In the genomic region with DNA sequence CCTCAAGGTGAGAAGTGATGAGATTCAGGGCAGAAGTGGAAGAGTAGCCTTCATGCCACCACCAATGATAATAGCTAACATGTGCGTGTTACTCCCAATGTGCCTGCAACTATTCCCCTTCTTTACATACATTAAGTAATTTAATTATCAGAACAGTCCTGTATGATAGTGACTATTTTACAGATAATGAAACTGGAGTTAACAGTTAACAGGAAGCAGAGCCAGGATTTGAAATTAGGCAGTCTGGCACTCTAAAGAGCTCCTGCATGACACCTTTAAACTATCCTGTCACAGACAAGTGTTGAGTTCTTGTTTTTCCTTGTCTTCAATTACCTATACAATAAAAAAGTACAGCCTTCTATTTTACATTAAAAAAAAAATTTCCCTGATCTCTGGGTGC, we compare ENCODE assay signal across 17 cellular contexts.
DNase-seq lines count a peak whose midpoint lies in the region; ATAC-seq and TF ChIP-seq lines count a peak whose summit lies in the region.
"Had no signal": no experiment of that assay in that cellular context is flagged by ENCODE, and none has a peak within 500 bp of the region (broad histone marks: within the 10 kb centered on the region; RNA-seq: fewer than 3 reads in every experiment).

No MANE protein-coding gene starts in this region.

- POLR2A ChIA-PET in SK-N-SH (lab: Yijun Ruan, JAX): interaction anchor here (0.9 kb wide), 1 partner anchor 114 kb away, joined by 3 read pairs; no protein-coding TSS in a partner anchor

- 80% methylated on average over 1 of the region's 1 CpG for WGBS in SK-N-SH (ENCODE audit: low lambda C conversion rate)

- H4K20me1 ChIP-seq in SK-N-SH (ENCODE audit: insufficient read depth): no peaks in the 10 kb centered on the region

- TF ChIP-seq CTCF in SK-N-SH (IDR thresholded peaks at IDR 0.05): no peak
- no peak for TF ChIP-seq CTCF in gastrocnemius medialis (IDR thresholded peaks at IDR 0.05 in 4 of 5, conservative IDR thresholded peaks at IDR 0.05 in 1 of 5)

- H3F3A ChIP-seq in SK-N-SH (replicated peaks; ENCODE audit: insufficient read depth): no peaks in the 10 kb centered on the region

- no peak overlapping the region for H3K4me3 ChIP-seq in SK-N-SH (ENCODE audit: low read depth in 2 of 2, low read length in 1 of 2)
- no peak overlapping the region for H3K4me3 ChIP-seq in gastrocnemius medialis
- H3K4me3 ChIP-seq: GM12878 had no signal

- no peak overlapping the region for H2AFZ ChIP-seq in SK-N-SH (ENCODE audit: low read depth)

- no peak overlapping the region for H3K9ac ChIP-seq in SK-N-SH

- intact Hi-C loops in head of caudate nucleus (cut with DNase I): no loop called here
- intact Hi-C loops in gastrocnemius medialis (cut with DNase I; ENCODE audit: low total_unique reads): no loop called here

- H3K36me3 ChIP-seq in SK-N-SH (replicated peaks in 1 of 2; ENCODE audit: control insufficient read depth in 1 of 2, insufficient read depth in 2 of 2, low read length in 1 of 2) (no peaks in the 10 kb centered on the region), gastrocnemius medialis (no peaks in the 10 kb centered on the region)

- no peaks in the 10 kb centered on the region for H3K36me3 Mint-ChIP-seq in memory B cell
- H3K36me3 Mint-ChIP-seq: CD4-positive, alpha-beta memory T cell had no signal

- peaks cover 1% of the 10 kb centered on the region for H3K9me3 Mint-ChIP-seq in memory B cell

- DNase-seq in SK-N-SH (peak; percentile 14), OCI-M1 (lab: John Stamatoyannopoulos, UW) (peak; percentile 16), memory B cell (ENCODE audit: low spot score in 2 of 2) (no peak), head of caudate nucleus (no peak), gastrocnemius medialis (no peak)
- DNase-seq: C1 segment of cervical spinal cord; CD4-positive, alpha-beta memory T cell; DMS79; GOT3; H9; IMR-90; KBM-7 had no signal

- no peaks in the 10 kb centered on the region for H3K79me2 ChIP-seq in SK-N-SH (ENCODE audit: insufficient read depth)

- peaks cover 23% of the 10 kb centered on the region for H3K4me1 Mint-ChIP-seq in memory B cell

- in situ Hi-C loops in gastrocnemius medialis (cut with MboI; ENCODE audit: low sequenced_read_pairs in 4 of 4): no loop called here

- H3K4me2 ChIP-seq in SK-N-SH: no peak overlapping the region

- H3K4me1 ChIP-seq in SK-N-SH (ENCODE audit: control insufficient read depth in 1 of 2, insufficient read depth in 2 of 2, low read depth in 1 of 2, low read length in 1 of 2) (peaks cover 0 to 4% of the 10 kb centered on the region in 2 experiments; a peak in 2 of 4 replicates), gastrocnemius medialis (no peaks in the 10 kb centered on the region)

- peak overlapping the region; percentile 18 for H3K27ac Mint-ChIP-seq in memory B cell
- H3K27ac Mint-ChIP-seq: CD4-positive, alpha-beta memory T cell had no signal

- H3K9me2 ChIP-seq in SK-N-SH: no peaks in the 10 kb centered on the region

- TF ChIP-seq RAD21 in SK-N-SH (IDR thresholded peaks at IDR 0.05; ENCODE audit: low read length): no peak

- H3K27ac ChIP-seq in SK-N-SH (ENCODE audit: low read depth in 2 of 2, low read length in 1 of 2) (peak overlapping the region in 1 of 2 experiments; percentile 67; a peak in 2 of 4 replicates), gastrocnemius medialis (no peak overlapping the region)
- H3K27ac ChIP-seq: 22Rv1 had no signal

- H3K4me3 Mint-ChIP-seq in memory B cell: no peak overlapping the region
- H3K4me3 Mint-ChIP-seq: H9 had no signal

- TF ChIP-seq POLR2A in GM18505 (IDR thresholded peaks at IDR 0.05; ENCODE audit: borderline replicate concordance, extremely low read depth, insufficient read depth, insufficient read length): no peak
- no peak for TF ChIP-seq POLR2A in gastrocnemius medialis (IDR thresholded peaks at IDR 0.05)

- no peaks in the 10 kb centered on the region for H3K9me3 ChIP-seq in SK-N-SH
- no peaks in the 10 kb centered on the region for H3K9me3 ChIP-seq in gastrocnemius medialis

- CTCF ChIA-PET in SK-N-SH (lab: Yijun Ruan, JAX): interaction anchor here (0.9 to 1.8 kb wide), 4 partner anchors 13 to 104 kb away, joined by 3 to 6 read pairs (median 4); no protein-coding TSS in a partner anchor

- no peaks in the 10 kb centered on the region for H3K27me3 Mint-ChIP-seq in memory B cell
- H3K27me3 Mint-ChIP-seq: CD4-positive, alpha-beta memory T cell had no signal

- peak in 1 of 2 experiments; percentile 52; a peak in 2 of 4 replicates for TF ChIP-seq EP300 in SK-N-SH (IDR thresholded peaks at IDR 0.05; ENCODE audit: borderline replicate concordance in 1 of 2, low read depth in 1 of 2, low read length in 1 of 2)

- H3K27me3 ChIP-seq in SK-N-SH (ENCODE audit: insufficient read depth) (0 out of 2 replicates have a peak, but pooled peaks cover 5% of the 10 kb centered on the region), gastrocnemius medialis (no peaks in the 10 kb centered on the region)

- ATAC-seq in SK-N-SH treated with all-trans-retinoic acid at 6 μM for 48 hours (no peak), memory B cell (ENCODE audit: low read depth) (no peak), GM18505 (IDR thresholded peaks at IDR 0.05; ENCODE audit: unreplicated experiment) (no peak), HG03521 (IDR thresholded peaks at IDR 0.05; ENCODE audit: unreplicated experiment) (no peak), gastrocnemius medialis (no peak)
- ATAC-seq: GM12878 had no signal

TF ChIP-seq in SK-N-SH, 30 proteins besides CTCF, POLR2A, EP300 and RAD21:
- TF ChIP-seq PBX3 (IDR thresholded peaks at IDR 0.05) (no peak), TCF12 (IDR thresholded peaks at IDR 0.05) (no peak), MXI1 (IDR thresholded peaks at IDR 0.05; ENCODE audit: low read depth, low read length) (no peak), NFIC (IDR thresholded peaks at IDR 0.05; ENCODE audit: borderline replicate concordance) (no peak), RCOR1 (IDR thresholded peaks at IDR 0.05; ENCODE audit: low read length) (peak; percentile 31; the same call in 1 of the 2 replicates), RXRA (IDR thresholded peaks at IDR 0.05; ENCODE audit: borderline replicate concordance, low read depth) (no peak)

TF ChIP-seq in SK-N-SH treated with all-trans-retinoic acid at 6 μM for 48 hours, 23 proteins besides CTCF, POLR2A, EP300 and RAD21:
- TF ChIP-seq POU6F1 (CRISPR knock-in tag; IDR thresholded peaks at IDR 0.05; ENCODE audit: borderline replicate concordance, low read depth) (no peak), SNAI2 (CRISPR knock-in tag; IDR thresholded peaks at IDR 0.05) (no peak), ZNF70 (CRISPR knock-in tag; IDR thresholded peaks at IDR 0.05) (no peak), PPARA (CRISPR knock-in tag; IDR thresholded peaks at IDR 0.05; ENCODE audit: borderline replicate concordance) (no peak), CSDC2 (CRISPR knock-in tag; IDR thresholded peaks at IDR 0.05) (no peak), ZC3H10 (CRISPR knock-in tag; IDR thresholded peaks at IDR 0.05) (no peak), ZFP3 (CRISPR knock-in tag; IDR thresholded peaks at IDR 0.05) (no peak)

Comparison
In these comparisons a context has a peak if more than half of its experiments do, and no peak if none do; other contexts are left out.
1. DNase-seq: peak in SK-N-SH (single experiment) and OCI-M1 (single experiment); none in memory B cell (0 of 2), head of caudate nucleus (0 of 42) and gastrocnemius medialis (0 of 2).